1 cellular context compared by ENCODE assay signal in genomic region chr11:12266943-12267342, GRCh38.
TF ChIP-seq lines count a peak whose summit lies in the region.

No MANE protein-coding gene starts in this region.

TF ChIP-seq in GM23338, 12 proteins besides CTCF, POLR2A, EP300 and RAD21 (continued from another document):
- TF ChIP-seq, protein P1, sequence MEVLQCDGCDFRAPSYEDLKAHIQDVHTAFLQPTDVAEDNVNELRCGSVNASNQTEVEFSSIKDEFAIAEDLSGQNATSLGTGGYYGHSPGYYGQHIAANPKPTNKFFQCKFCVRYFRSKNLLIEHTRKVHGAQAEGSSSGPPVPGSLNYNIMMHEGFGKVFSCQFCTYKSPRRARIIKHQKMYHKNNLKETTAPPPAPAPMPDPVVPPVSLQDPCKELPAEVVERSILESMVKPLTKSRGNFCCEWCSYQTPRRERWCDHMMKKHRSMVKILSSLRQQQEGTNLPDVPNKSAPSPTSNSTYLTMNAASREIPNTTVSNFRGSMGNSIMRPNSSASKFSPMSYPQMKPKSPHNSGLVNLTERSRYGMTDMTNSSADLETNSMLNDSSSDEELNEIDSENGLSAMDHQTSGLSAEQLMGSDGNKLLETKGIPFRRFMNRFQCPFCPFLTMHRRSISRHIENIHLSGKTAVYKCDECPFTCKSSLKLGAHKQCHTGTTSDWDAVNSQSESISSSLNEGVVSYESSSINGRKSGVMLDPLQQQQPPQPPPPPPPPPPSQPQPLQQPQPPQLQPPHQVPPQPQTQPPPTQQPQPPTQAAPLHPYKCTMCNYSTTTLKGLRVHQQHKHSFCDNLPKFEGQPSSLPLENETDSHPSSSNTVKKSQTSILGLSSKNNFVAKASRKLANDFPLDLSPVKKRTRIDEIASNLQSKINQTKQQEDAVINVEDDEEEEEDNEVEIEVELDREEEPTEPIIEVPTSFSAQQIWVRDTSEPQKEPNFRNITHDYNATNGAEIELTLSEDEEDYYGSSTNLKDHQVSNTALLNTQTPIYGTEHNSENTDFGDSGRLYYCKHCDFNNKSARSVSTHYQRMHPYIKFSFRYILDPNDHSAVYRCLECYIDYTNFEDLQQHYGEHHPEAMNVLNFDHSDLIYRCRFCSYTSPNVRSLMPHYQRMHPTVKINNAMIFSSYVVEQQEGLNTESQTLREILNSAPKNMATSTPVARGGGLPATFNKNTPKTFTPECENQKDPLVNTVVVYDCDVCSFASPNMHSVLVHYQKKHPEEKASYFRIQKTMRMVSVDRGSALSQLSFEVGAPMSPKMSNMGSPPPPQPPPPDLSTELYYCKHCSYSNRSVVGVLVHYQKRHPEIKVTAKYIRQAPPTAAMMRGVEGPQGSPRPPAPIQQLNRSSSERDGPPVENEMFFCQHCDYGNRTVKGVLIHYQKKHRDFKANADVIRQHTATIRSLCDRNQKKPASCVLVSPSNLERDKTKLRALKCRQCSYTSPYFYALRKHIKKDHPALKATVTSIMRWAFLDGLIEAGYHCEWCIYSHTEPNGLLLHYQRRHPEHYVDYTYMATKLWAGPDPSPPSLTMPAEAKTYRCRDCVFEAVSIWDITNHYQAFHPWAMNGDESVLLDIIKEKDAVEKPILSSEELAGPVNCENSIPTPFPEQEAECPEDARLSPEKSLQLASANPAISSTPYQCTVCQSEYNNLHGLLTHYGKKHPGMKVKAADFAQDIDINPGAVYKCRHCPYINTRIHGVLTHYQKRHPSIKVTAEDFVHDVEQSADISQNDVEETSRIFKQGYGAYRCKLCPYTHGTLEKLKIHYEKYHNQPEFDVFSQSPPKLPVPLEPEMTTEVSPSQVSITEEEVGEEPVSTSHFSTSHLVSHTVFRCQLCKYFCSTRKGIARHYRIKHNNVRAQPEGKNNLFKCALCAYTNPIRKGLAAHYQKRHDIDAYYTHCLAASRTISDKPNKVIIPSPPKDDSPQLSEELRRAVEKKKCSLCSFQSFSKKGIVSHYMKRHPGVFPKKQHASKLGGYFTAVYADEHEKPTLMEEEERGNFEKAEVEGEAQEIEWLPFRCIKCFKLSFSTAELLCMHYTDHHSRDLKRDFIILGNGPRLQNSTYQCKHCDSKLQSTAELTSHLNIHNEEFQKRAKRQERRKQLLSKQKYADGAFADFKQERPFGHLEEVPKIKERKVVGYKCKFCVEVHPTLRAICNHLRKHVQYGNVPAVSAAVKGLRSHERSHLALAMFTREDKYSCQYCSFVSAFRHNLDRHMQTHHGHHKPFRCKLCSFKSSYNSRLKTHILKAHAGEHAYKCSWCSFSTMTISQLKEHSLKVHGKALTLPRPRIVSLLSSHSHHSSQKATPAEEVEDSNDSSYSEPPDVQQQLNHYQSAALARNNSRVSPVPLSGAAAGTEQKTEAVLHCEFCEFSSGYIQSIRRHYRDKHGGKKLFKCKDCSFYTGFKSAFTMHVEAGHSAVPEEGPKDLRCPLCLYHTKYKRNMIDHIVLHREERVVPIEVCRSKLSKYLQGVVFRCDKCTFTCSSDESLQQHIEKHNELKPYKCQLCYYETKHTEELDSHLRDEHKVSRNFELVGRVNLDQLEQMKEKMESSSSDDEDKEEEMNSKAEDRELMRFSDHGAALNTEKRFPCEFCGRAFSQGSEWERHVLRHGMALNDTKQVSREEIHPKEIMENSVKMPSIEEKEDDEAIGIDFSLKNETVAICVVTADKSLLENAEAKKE (CRISPR knock-in tag; IDR thresholded peaks at IDR 0.05), result no peak
